ENCODE assay signal across 33 cellular contexts in the genomic region with DNA sequence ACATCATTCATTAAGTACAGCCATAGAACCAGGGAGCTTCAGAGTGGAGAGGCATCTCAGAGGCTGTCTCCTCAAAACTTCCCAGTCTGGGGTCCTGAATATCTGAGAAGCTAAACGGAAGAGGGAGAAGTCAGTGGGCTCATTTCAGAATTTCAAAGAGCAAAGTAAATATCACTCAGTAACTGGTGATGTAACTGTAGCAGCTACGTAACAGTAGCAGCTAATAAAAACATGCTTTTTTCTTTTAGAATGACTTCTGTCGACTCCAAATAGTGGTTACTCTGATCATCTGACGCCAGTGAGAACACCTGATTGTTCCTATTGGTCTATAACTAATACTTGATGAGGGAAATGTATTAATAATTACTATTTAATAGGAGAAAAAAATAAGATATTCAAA.
"Had no signal": no experiment of that assay in that cellular context is flagged by ENCODE, and none has a peak within 500 bp of the region (broad histone marks: within the 10 kb centered on the region; RNA-seq: fewer than 3 reads in every experiment).

No MANE protein-coding gene starts in this region.

- H3K9ac ChIP-seq: parathyroid adenoma had no signal

- H3K79me2 ChIP-seq: parathyroid adenoma had no signal

- H3K9me3 ChIP-seq: neutrophil, ovary, psoas muscle, spleen, suprapubic skin, testis, tibial artery, transverse colon, upper lobe of right lung, uterus had no signal

- H3K4me2 ChIP-seq: smooth muscle cell had no signal

- H3K27me3 ChIP-seq: ovary, spleen, suprapubic skin, testis, tibial artery, transverse colon, upper lobe of right lung, uterus had no signal

- H3K4me3 Mint-ChIP-seq: naive thymus-derived CD8-positive, alpha-beta T cell; natural killer cell treated with Interleukin-12 subunit alpha and Interleukin-12 subunit beta and Interleukin-15 and Interleukin-18, amount 100 ng/mL, for 72 hours; nephron progenitor cell; neural crest cell; stimulated activated memory B cell treated with anti-CD40 and anti-IgM and Interleukin-4, amounts not matched to agents 10 μg/mL and 1 μg/mL and 100 μg/mL, for 72 hours; stimulated activated naive CD8-positive, alpha-beta T cell treated with anti-CD3 and anti-CD28 coated beads, Interleukin-15, amount 100 ng/mL, for 72 hours; type B pancreatic cell had no signal

- H3K27ac Mint-ChIP-seq: naive thymus-derived CD8-positive, alpha-beta T cell; natural killer cell treated with Interleukin-12 subunit alpha and Interleukin-12 subunit beta and Interleukin-15 and Interleukin-18, amount 100 ng/mL, for 72 hours; nephron progenitor cell; progenitor cell of endocrine pancreas; stimulated activated memory B cell treated with anti-CD40 and anti-IgM and Interleukin-4, amounts not matched to agents 10 μg/mL and 1 μg/mL and 100 μg/mL, for 72 hours; type B pancreatic cell had no signal

- H2AFZ ChIP-seq: parathyroid adenoma had no signal

- DNase-seq: naive thymus-derived CD8-positive, alpha-beta T cell; nephron progenitor cell; nucleus accumbens; ovary; posterior cingulate gyrus; psoas muscle; right cardiac atrium; spleen; stimulated activated CD4-positive, alpha-beta T cell treated with anti-CD3 and anti-CD28 coated beads, Interleukin-12 subunit alpha, Interleukin-12 subunit beta, amount 100 ng/mL, for 4 hours; stimulated activated CD4-positive, alpha-beta T cell treated with anti-CD3 and anti-CD28 coated beads, Interleukin-1b, Interleukin-23, amount 100 ng/mL, for 48 hours; stimulated activated CD4-positive, alpha-beta T cell treated with anti-CD3 and anti-CD28 coated beads, Interleukin-4, amount 100 ng/mL, for 1 hour; stimulated activated CD4-positive, alpha-beta T cell treated with anti-CD3 and anti-CD28 coated beads, Interleukin-4, amount 100 ng/mL, for 4 hours; stimulated activated CD8-positive, alpha-beta memory T cell treated with anti-CD3 and anti-CD28 coated beads, Interleukin-4, amount 100 ng/mL, for 48 hours; stimulated activated naive CD4-positive, alpha-beta T cell; stimulated activated naive CD8-positive, alpha-beta T cell treated with anti-CD3 and anti-CD28 coated beads, Interleukin-15, amount 100 ng/mL, for 72 hours; stimulated activated naive CD8-positive, alpha-beta T cell treated with anti-CD3 and anti-CD28 coated beads, Interleukin-15, Interleukin-2, amounts not matched to agents 100 U/mL and 50 U/mL, for 24 hours; substantia nigra; testis; tibial artery; transverse colon; upper lobe of right lung; uterus had no signal

- H3K4me3 ChIP-seq: ovary, psoas muscle, skin epidermis, smooth muscle cell, spleen, suprapubic skin, testis, tibial artery, transverse colon, upper lobe of right lung, uterus had no signal

- H3K4me1 Mint-ChIP-seq: naive thymus-derived CD8-positive, alpha-beta T cell; neural crest cell; stimulated activated naive CD8-positive, alpha-beta T cell treated with anti-CD3 and anti-CD28 coated beads, Interleukin-15, amount 100 ng/mL, for 72 hours had no signal

- ATAC-seq: naive thymus-derived CD8-positive, alpha-beta T cell; natural killer cell treated with Interleukin-12 subunit alpha and Interleukin-12 subunit beta and Interleukin-15 and Interleukin-18, amount 100 ng/mL, for 72 hours; psoas muscle; right cardiac atrium; sciatic nerve; stimulated activated memory B cell treated with anti-CD40 and anti-IgM and Interleukin-4, amounts not matched to agents 10 μg/mL and 1 μg/mL and 100 μg/mL, for 72 hours; stimulated activated naive CD8-positive, alpha-beta T cell treated with anti-CD3 and anti-CD28 coated beads, Interleukin-15, amount 100 ng/mL, for 72 hours; stimulated activated naive CD8-positive, alpha-beta T cell treated with anti-CD3 and anti-CD28 coated beads, Interleukin-15, Interleukin-2, amounts not matched to agents 100 U/mL and 50 U/mL, for 24 hours; upper lobe of right lung had no signal

- H3K9me3 Mint-ChIP-seq: naive thymus-derived CD8-positive, alpha-beta T cell; natural killer cell treated with Interleukin-12 subunit alpha and Interleukin-12 subunit beta and Interleukin-15 and Interleukin-18, amount 100 ng/mL, for 72 hours; nephron progenitor cell; neural crest cell; stimulated activated memory B cell treated with anti-CD40 and anti-IgM and Interleukin-4, amounts not matched to agents 10 μg/mL and 1 μg/mL and 100 μg/mL, for 72 hours had no signal

- H3K27ac ChIP-seq: neutrophil, ovary, parathyroid adenoma, psoas muscle, skin epidermis, spleen, suprapubic skin, testis, tibial artery, transverse colon, upper lobe of right lung, uterus had no signal

- H3K36me3 Mint-ChIP-seq: naive thymus-derived CD8-positive, alpha-beta T cell; natural killer cell treated with Interleukin-12 subunit alpha and Interleukin-12 subunit beta and Interleukin-15 and Interleukin-18, amount 100 ng/mL, for 72 hours; stimulated activated memory B cell treated with anti-CD40 and anti-IgM and Interleukin-4, amounts not matched to agents 10 μg/mL and 1 μg/mL and 100 μg/mL, for 72 hours; type B pancreatic cell had no signal

- H3K36me3 ChIP-seq: neutrophil, ovary, spleen, suprapubic skin, tibial artery, transverse colon, upper lobe of right lung, uterus had no signal

- H3K4me1 ChIP-seq: psoas muscle, suprapubic skin, transverse colon, upper lobe of right lung, uterus had no signal
